Comparison of ENCODE assay signal across 22 cellular contexts in genomic region chr3:159175391-159175725, GRCh38.
"Had no signal": no experiment of that assay in that cellular context is flagged by ENCODE, and none has a peak within 500 bp of the region (broad histone marks: within the 10 kb centered on the region; RNA-seq: fewer than 3 reads in every experiment).

No MANE protein-coding gene starts in this region.

- H3K27me3 ChIP-seq: gastrocnemius medialis, spleen, suprapubic skin, transverse colon, upper lobe of right lung, uterus had no signal

- H3K4me1 ChIP-seq: prostate gland, spleen, suprapubic skin, transverse colon, upper lobe of right lung, uterus had no signal

- H3K27ac ChIP-seq: dorsolateral prefrontal cortex, gastrocnemius medialis, prostate gland, skin epidermis, spleen, suprapubic skin, transverse colon, upper lobe of right lung, uterus had no signal

- H3K9me3 ChIP-seq: gastrocnemius medialis, prostate gland, spleen, suprapubic skin, transverse colon, upper lobe of right lung, uterus had no signal

- H3K36me3 ChIP-seq: gastrocnemius medialis, prostate gland, spleen, suprapubic skin, transverse colon, upper lobe of right lung, uterus had no signal

- ATAC-seq: esophagus mucosa; gastrocnemius medialis; left lobe of liver; naive thymus-derived CD4-positive, alpha-beta T cell; right cardiac atrium; stimulated activated naive CD8-positive, alpha-beta T cell treated with anti-CD3 and anti-CD28 coated beads, Interleukin-15, amount 100 ng/mL, for 72 hours; upper lobe of right lung had no signal

- H3K4me3 ChIP-seq: dorsolateral prefrontal cortex, gastrocnemius medialis, lung, prostate gland, skin epidermis, spleen, suprapubic skin, transverse colon, upper lobe of right lung, uterus had no signal

- DNase-seq: dorsolateral prefrontal cortex; effector CD4-positive, alpha-beta T cell; gastrocnemius medialis; head of caudate nucleus; mesendoderm; midbrain; naive thymus-derived CD4-positive, alpha-beta T cell; nucleus accumbens; right cardiac atrium; spleen; stimulated activated CD4-positive, alpha-beta T cell treated with anti-CD3 and anti-CD28 coated beads, Interleukin-4, amount 100 ng/mL, for 4 hours; stimulated activated naive CD4-positive, alpha-beta T cell; stimulated activated naive CD8-positive, alpha-beta T cell treated with anti-CD3 and anti-CD28 coated beads, Interleukin-15, amount 100 ng/mL, for 72 hours; transverse colon; upper lobe of right lung; uterus had no signal
